20 cellular contexts compared by ENCODE assay signal in genomic region chr14:62824086-62824485, GRCh38.
DNase-seq lines count a peak whose midpoint lies in the region; ATAC-seq and TF ChIP-seq lines count a peak whose summit lies in the region.
"Had no signal": no experiment of that assay in that cellular context is flagged by ENCODE, and none has a peak within 500 bp of the region (broad histone marks: within the 10 kb centered on the region; RNA-seq: fewer than 3 reads in every experiment).

No MANE protein-coding gene starts in this region.

- 41% methylated on average over 2 of the region's 2 CpGs for WGBS in mammary epithelial cell (ENCODE audit: low coverage, missing lambda C conversion rate)

- H3K9ac ChIP-seq in mammary epithelial cell (ENCODE audit: insufficient read depth, low read length) = no peak overlapping the region

- CTCF ChIA-PET in mammary epithelial cell (lab: Charles Lee; ENCODE audit: low non-redundant PET) = no interaction called here
- CTCF ChIA-PET in MCF 10A (lab: Yijun Ruan, JAX) = no interaction called here

- in situ Hi-C loops in mammary epithelial cell (cut with MboI; ENCODE audit: low sequenced_read_pairs in 2 of 2) (no loop called here), astrocyte of the spinal cord (cut with HindIII; ENCODE audit: low sequenced_read_pairs) (no loop called here), gastrocnemius medialis (cut with MboI; ENCODE audit: low sequenced_read_pairs in 4 of 4) (no loop called here)

- H3K4me1 ChIP-seq in mammary epithelial cell (ENCODE audit: insufficient read depth, low read length) = no peaks in the 10 kb centered on the region
- no peaks in the 10 kb centered on the region for H3K4me1 ChIP-seq in gastrocnemius medialis
- H3K4me1 ChIP-seq: A549, Caco-2 had no signal

- DNase-seq in mammary epithelial cell (peak; percentile 26), MCF 10A (ENCODE audit: unreplicated experiment) (no peak), amniotic epithelial cell (ENCODE audit: low read depth) (peak; percentile 4), astrocyte of the spinal cord (ENCODE audit: low read depth, low spot score) (peak; percentile 4), gastrocnemius medialis (no peak)
- DNase-seq: AML-193; Caco-2; CD4-positive, alpha-beta T cell; DMS153; DMS79; GF-D8; H7; HFFc6 had no signal

- ATAC-seq in HG03196 (IDR thresholded peaks at IDR 0.05; ENCODE audit: unreplicated experiment) (no peak), gastrocnemius medialis (no peak), HG02798 (IDR thresholded peaks at IDR 0.05; ENCODE audit: poor library complexity, unreplicated experiment) (no peak)
- ATAC-seq: A549, GM23338, HCT116 had no signal

- H3K36me3 ChIP-seq in mammary epithelial cell (ENCODE audit: insufficient read depth, low read length) (no peaks in the 10 kb centered on the region), gastrocnemius medialis (no peaks in the 10 kb centered on the region)

- peaks cover 8% of the 10 kb centered on the region for H3K9me3 Mint-ChIP-seq in MCF 10A (ENCODE audit: unreplicated experiment)

- no peak overlapping the region for H3K4me3 ChIP-seq in mammary epithelial cell (replicated peaks in 1 of 3; ENCODE audit: insufficient read depth in 1 of 3, low read depth in 2 of 3, low read length in 3 of 3)
- H3K4me3 ChIP-seq in astrocyte of the spinal cord (ENCODE audit: low read depth, low read length) = no peak overlapping the region
- no peak overlapping the region for H3K4me3 ChIP-seq in gastrocnemius medialis
- H3K4me3 ChIP-seq: A549, GM23338 had no signal

- H3K27ac ChIP-seq in mammary epithelial cell (ENCODE audit: insufficient read depth, low read depth, low read length) (no peak overlapping the region), gastrocnemius medialis (no peak overlapping the region)
- H3K27ac ChIP-seq: 22Rv1, A549, C4-2B had no signal

- BruUV-seq in mammary epithelial cell (replicated peaks; lab: Mats Ljungman, UMichigan) (no TSS peak), MCF 10A (replicated peaks; lab: Mats Ljungman, UMichigan) (no TSS peak)

- no peak overlapping the region for H3K4me3 Mint-ChIP-seq in MCF 10A (ENCODE audit: unreplicated experiment)
- H3K4me3 Mint-ChIP-seq: CD4-positive, alpha-beta T cell; GM23338; HFFc6 had no signal

- dilution Hi-C loops in mammary epithelial cell (cut with HindIII; ENCODE audit: low sequenced_read_pairs) = no loop called here

- no peaks in the 10 kb centered on the region for H4K20me1 ChIP-seq in mammary epithelial cell (ENCODE audit: insufficient read depth, low read length)

- TF ChIP-seq CTCF in mammary epithelial cell (conservative IDR thresholded peaks at IDR 0.05 in 1 of 2, IDR thresholded peaks at IDR 0.05 in 1 of 2; ENCODE audit: extremely low read depth in 1 of 2, insufficient read depth in 1 of 2, low read depth in 1 of 2, low read length in 2 of 2) (no peak), MCF 10A (IDR thresholded peaks at IDR 0.05; ENCODE audit: unreplicated experiment) (no peak), astrocyte of the spinal cord (IDR thresholded peaks at IDR 0.05; ENCODE audit: low read depth, low read length) (no peak), gastrocnemius medialis (IDR thresholded peaks at IDR 0.05 in 4 of 5, conservative IDR thresholded peaks at IDR 0.05 in 1 of 5) (no peak)

- TF ChIP-seq POLR2A in gastrocnemius medialis (IDR thresholded peaks at IDR 0.05) = no peak

- H3K27ac Mint-ChIP-seq in MCF 10A (ENCODE audit: low read depth, unreplicated experiment) = no peak overlapping the region
- H3K27ac Mint-ChIP-seq: CD4-positive, alpha-beta T cell; GM23338; HFFc6 had no signal

- no peak overlapping the region for H2AFZ ChIP-seq in mammary epithelial cell (ENCODE audit: low read depth, low read length)
- H2AFZ ChIP-seq: GM23338 had no signal

- H3K36me3 Mint-ChIP-seq in MCF 10A (ENCODE audit: insufficient read depth, unreplicated experiment) = no peaks in the 10 kb centered on the region

- H3K27me3 Mint-ChIP-seq in MCF 10A (ENCODE audit: insufficient read depth, unreplicated experiment) = no peaks in the 10 kb centered on the region
- H3K27me3 Mint-ChIP-seq: CD4-positive, alpha-beta T cell had no signal

- no peak overlapping the region for H3K4me2 ChIP-seq in mammary epithelial cell (ENCODE audit: insufficient read depth, low read depth, low read length)
- H3K4me2 ChIP-seq: A549, GM23338 had no signal

- intact Hi-C loops in mammary epithelial cell (cut with micrococcal nuclease) = no loop called here
- intact Hi-C loops in MCF 10A (cut with micrococcal nuclease) = no loop called here
- intact Hi-C loops in gastrocnemius medialis (cut with DNase I; ENCODE audit: low total_unique reads) = no loop called here

- H3K79me2 ChIP-seq in mammary epithelial cell (ENCODE audit: insufficient read depth, low read length) = no peaks in the 10 kb centered on the region

- H3K27me3 ChIP-seq in mammary epithelial cell (ENCODE audit: insufficient read depth, low read length) (no peaks in the 10 kb centered on the region), gastrocnemius medialis (no peaks in the 10 kb centered on the region)

- H3K9me3 ChIP-seq in mammary epithelial cell (replicated peaks; ENCODE audit: insufficient read depth, low read length) (no peaks in the 10 kb centered on the region), gastrocnemius medialis (no peaks in the 10 kb centered on the region)
- H3K9me3 ChIP-seq: A549 had no signal

- H3K4me1 Mint-ChIP-seq in MCF 10A (ENCODE audit: insufficient read depth, unreplicated experiment) = no peaks in the 10 kb centered on the region

- POLR2A ChIA-PET in MCF 10A (lab: Yijun Ruan, JAX) = no interaction called here

Comparison
In these comparisons a context has a peak if more than half of its experiments do, and no peak if none do; other contexts are left out.
1. DNase-seq: peak in mammary epithelial cell (single experiment), amniotic epithelial cell (single experiment) and astrocyte of the spinal cord (single experiment); none in MCF 10A (single experiment) and gastrocnemius medialis (0 of 2).